In genomic region chr1:36149973-36150295, GRCh38 we compare ENCODE assay signal across 8 cellular contexts. TPM values are rescaled to one million over a fixed set of nuclear protein-coding genes. Genes with fewer than 3 reads are reported as not detected.
DNase-seq lines count a peak whose midpoint lies in the region; ATAC-seq and TF ChIP-seq lines count a peak whose summit lies in the region.

No MANE protein-coding gene starts in this region.

- WGBS in body of pancreas, 2 donors: 34 to 40% methylated on average over 5 to 6 of the region's 6 CpGs

- ATAC-seq in body of pancreas (no peak), GM18867 (IDR thresholded peaks at IDR 0.05; ENCODE audit: unreplicated experiment) (no peak)

- H3K36me3 ChIP-seq in body of pancreas (replicated peaks in 1 of 2; ENCODE audit: insufficient read depth in 1 of 2, low read depth in 2 of 2) (no peaks in the 10 kb centered on the region), muscle layer of colon (ENCODE audit: insufficient read depth, low read length) (peaks cover 5% of the 10 kb centered on the region)

- no peaks in the 10 kb centered on the region for H3K9me3 ChIP-seq in body of pancreas
- no peaks in the 10 kb centered on the region for H3K9me3 ChIP-seq in muscle layer of colon (ENCODE audit: low read length)

- H3K27me3 ChIP-seq in HL-60 (ENCODE audit: insufficient read depth, poor library complexity, severe bottlenecking) (no peaks in the 10 kb centered on the region), body of pancreas (no peaks in the 10 kb centered on the region), muscle layer of colon (ENCODE audit: control insufficient read depth in 1 of 2, insufficient read depth in 2 of 2, low read length in 2 of 2) (no peaks in the 10 kb centered on the region)

- H3K4me1 ChIP-seq in body of pancreas: peaks cover 43% of the 10 kb centered on the region
- peaks cover 46% of the 10 kb centered on the region for H3K4me1 ChIP-seq in muscle layer of colon (ENCODE audit: insufficient read depth, low read length)

- TF ChIP-seq CTCF in 22Rv1 (IDR thresholded peaks at IDR 0.05): no peak
- TF ChIP-seq CTCF in HL-60 (IDR thresholded peaks at IDR 0.05; ENCODE audit: insufficient read depth, low read length): no peak
- no peak for TF ChIP-seq CTCF in body of pancreas (IDR thresholded peaks at IDR 0.05)

- intact Hi-C loops in body of pancreas (cut with DNase I): loop anchor here (5.0 to 10.0 kb wide), 2 partner anchors 37 to 55 kb away; no protein-coding TSS in a partner anchor

- peak overlapping the region; percentile 74 for H3K9ac ChIP-seq in muscle layer of colon (ENCODE audit: low read length)

- TF ChIP-seq POLR2A in body of pancreas (IDR thresholded peaks at IDR 0.05): no peak

- peak overlapping the region; percentile 78 for H3K27ac ChIP-seq in 22Rv1
- H3K27ac ChIP-seq in HL-60 (replicated peaks): peak overlapping the region; percentile 70
- peak overlapping the region; percentile 90 to 96 (median 94) for H3K27ac ChIP-seq in body of pancreas
- H3K27ac ChIP-seq in muscle layer of colon (ENCODE audit: low read depth, low read length): peak overlapping the region; percentile 84

- H3K4me3 ChIP-seq in HL-60 (replicated peaks; ENCODE audit: insufficient read depth, low read length) (peak overlapping the region; percentile 20), body of pancreas (no peak overlapping the region), muscle layer of colon (ENCODE audit: low read depth in 1 of 2, low read length in 2 of 2) (peak overlapping the region in 1 of 2 donors; percentile 88)

- DNase-seq in HL-60 (ENCODE audit: low read depth in 1 of 2, low spot score in 1 of 2) (no peak), body of pancreas (no peak), MV-4-11 (lab: John Stamatoyannopoulos, UW) (no peak), hippocampal formation (lab: John Stamatoyannopoulos, UW) (no peak)
- no peak for DNase-seq in NK-92 treated with Interleukin-12 subunit alpha and Interleukin-12 subunit beta, amount 100 ng/mL, for 24 hours (lab: John Stamatoyannopoulos, UW)

RNA-seq across cellular contexts. Expression of gene TRAPPC3, which starts 0.6 kb away (rescaled TPM):
- 10 to 100 TPM; 45.7 to 71.5 TPM for total RNA-seq in body of pancreas

RNA-seq across cellular contexts. Expression of gene MAP7D1, which starts 6.0 kb away (rescaled TPM):
- total RNA-seq in body of pancreas: 10 to 100 TPM; 32.9 to 97.2 TPM

RNA-seq across cellular contexts. Expression of gene COL8A2, which starts 24.9 kb away (rescaled TPM):
- total RNA-seq in body of pancreas: 1 to 10 TPM; 1.3 to 1.6 TPM
